ENCODE assay signal across 8 cellular contexts in genomic region chrX:14873676-14874049, GRCh38. TPM values are rescaled to one million over a fixed set of nuclear protein-coding genes. Genes with fewer than 3 reads are reported as not detected.
DNase-seq lines count a peak whose midpoint lies in the region; ATAC-seq and TF ChIP-seq lines count a peak whose summit lies in the region.

No MANE protein-coding gene starts in this region.

- H3F3A ChIP-seq in GM23248 (ENCODE audit: insufficient read depth) = no peaks in the 10 kb centered on the region

- peaks cover 12 to 17% (median 16%) of the 10 kb centered on the region in 3 donors for H3K4me1 Mint-ChIP-seq in T-cell

- DNase-seq in GM23248 (no peak), T-cell (no peak), fibroblast of villous mesenchyme (ENCODE audit: low read depth) (no peak), gastrocnemius medialis (no peak), superior temporal gyrus (ENCODE audit: extremely low spot score) (no peak), erythroblast (lab: John Stamatoyannopoulos, UW) (no peak)

- peak overlapping the region; percentile 86 for H2AFZ ChIP-seq in GM23248

- no peaks in the 10 kb centered on the region for H3K9me2 ChIP-seq in GM23248 (ENCODE audit: insufficient read depth)

- H3K4me2 ChIP-seq in GM23248 (ENCODE audit: unreplicated experiment) = peak overlapping the region; percentile 85

- H3K9me3 ChIP-seq in GM23248 (ENCODE audit: low read depth) (no peaks in the 10 kb centered on the region), gastrocnemius medialis (no peaks in the 10 kb centered on the region)

- POLR2A ChIA-PET in T-cell (lab: Charles Lee) = interaction anchor here in 1 of 2 donors (0.6 kb wide), 1 partner anchor 14 kb away, joined by 3 read pairs; no protein-coding TSS in a partner anchor

- H3K9me3 Mint-ChIP-seq in T-cell = no peaks in the 10 kb centered on the region

- H3K4me3 ChIP-seq in GM23248 = peak overlapping the region; percentile 92
- H3K4me3 ChIP-seq in fibroblast of villous mesenchyme (ENCODE audit: low read depth, low read length) = peak overlapping the region; percentile 86
- peak overlapping the region; percentile 60 to 82 (median 72) for H3K4me3 ChIP-seq in gastrocnemius medialis

- H3K36me3 ChIP-seq in GM23248 (ENCODE audit: low read depth) (no peaks in the 10 kb centered on the region), gastrocnemius medialis (no peaks in the 10 kb centered on the region)

- peaks cover 8% of the 10 kb centered on the region for H3K36me3 Mint-ChIP-seq in T-cell

- peak overlapping the region; percentile 78 to 86 for H3K27ac Mint-ChIP-seq in T-cell

- peak overlapping the region; percentile 82 to 89 (median 86) for H3K4me3 Mint-ChIP-seq in T-cell

- TF ChIP-seq POLR2A in gastrocnemius medialis (IDR thresholded peaks at IDR 0.05) (no peak), erythroblast (IDR thresholded peaks at IDR 0.05; ENCODE audit: low read length) (no peak)

- H3K4me1 ChIP-seq in GM23248 (ENCODE audit: insufficient read depth) = no peaks in the 10 kb centered on the region
- H3K4me1 ChIP-seq in gastrocnemius medialis = no peaks in the 10 kb centered on the region

- H3K79me2 ChIP-seq in GM23248 (ENCODE audit: insufficient read depth) = peaks cover 82% of the 10 kb centered on the region

- WGBS in GM23248 (ENCODE audit: low coverage in 1 of 2, low lambda C conversion rate in 2 of 2, missing lambda C conversion rate in 2 of 2), 2 experiments = 0% methylated on average over 8 of the region's 8 CpGs

- no peaks in the 10 kb centered on the region for H3K27me3 ChIP-seq in GM23248 (replicated peaks; ENCODE audit: insufficient read depth)
- no peaks in the 10 kb centered on the region for H3K27me3 ChIP-seq in gastrocnemius medialis

- no peak for ATAC-seq in T-cell (replicated peaks in 1 of 4)
- ATAC-seq in gastrocnemius medialis = no peak
- no peak for ATAC-seq in activated CD4-positive, CD25-positive, alpha-beta regulatory T cell treated with anti-CD3 and anti-CD28 coated beads, Interleukin-2, amount 50 U/mL, for 24 hours
- no peak for ATAC-seq in GM21717 (IDR thresholded peaks at IDR 0.05; ENCODE audit: unreplicated experiment)

- no peaks in the 10 kb centered on the region for H3K27me3 Mint-ChIP-seq in T-cell

- in situ Hi-C loops in GM23248 (cut with MboI) (no loop called here), gastrocnemius medialis (cut with MboI; ENCODE audit: low sequenced_read_pairs in 4 of 4) (no loop called here)

- CTCF ChIA-PET in T-cell (lab: Charles Lee) = no interaction called here

- H4K20me1 ChIP-seq in GM23248 (ENCODE audit: insufficient read depth) = no peaks in the 10 kb centered on the region

- peak overlapping the region; percentile 85 for H3K9ac ChIP-seq in GM23248

- TF ChIP-seq CTCF in fibroblast of villous mesenchyme (IDR thresholded peaks at IDR 0.05; ENCODE audit: insufficient read depth, low read depth, low read length) (no peak), gastrocnemius medialis (IDR thresholded peaks at IDR 0.05 in 4 of 5, conservative IDR thresholded peaks at IDR 0.05 in 1 of 5) (no peak)

- intact Hi-C loops in gastrocnemius medialis (cut with DNase I; ENCODE audit: low total_unique reads) = loop anchor here (5.0 kb wide), 1 partner anchor 846 kb away; the partner anchor contains the start of gene GEMIN8

- H3K27ac ChIP-seq in GM23248 = 0 out of 2 replicates have a peak overlapping the region, but pooled peaks have one; percentile 43
- H3K27ac ChIP-seq in gastrocnemius medialis = peak overlapping the region; percentile 76 to 87 (median 86)

RNA-seq across cellular contexts. Expression of gene MOSPD2, which starts 0.4 kb away (rescaled TPM):
- total RNA-seq in GM23248 (2014; rRNA removed; shearing (Covaris generic)) = 28.5 and 29.7 TPM in 2 replicates
- polyA plus RNA-seq in GM23248 (2016; fragmentation: Nextera tagmentation; extraction: Ambion mirVana) = 27.9 and 31.0 TPM in 2 replicates
- 10 to 100 TPM in 2 of 5 donors, 1 to 10 TPM in 3; 7.1 to 11.6 (median 9.5) TPM for total RNA-seq in T-cell
- 22.9 and 61.3 TPM in 2 replicates for total RNA-seq in fibroblast of villous mesenchyme
- 10 to 100 TPM in 1 of 4 donors, 1 to 10 TPM in 3; 2.8 to 11.0 (median 3.3) TPM for total RNA-seq in gastrocnemius medialis

RNA-seq across cellular contexts. Expression of gene FANCB, which starts 0.8 kb away (rescaled TPM):
- total RNA-seq in GM23248 (2014; rRNA removed; shearing (Covaris generic)) = 6.4 and 9.7 TPM in 2 replicates
- polyA plus RNA-seq in GM23248 (2016; fragmentation: Nextera tagmentation; extraction: Ambion mirVana) = 4.2 and 4.8 TPM in 2 replicates
- 1 to 10 TPM; 2.2 to 5.6 (median 3.2) TPM for total RNA-seq in T-cell
- total RNA-seq in fibroblast of villous mesenchyme = 8.4 and 17.3 TPM in 2 replicates
- under 1 TPM in 3 of 4 donors, not detected in 1; 0.11 to 0.41 (median 0.16) TPM for total RNA-seq in gastrocnemius medialis
